ENCODE assay signal across 17 cellular contexts in genomic region chr7:55778631-55779030, GRCh38.
DNase-seq lines count a peak whose midpoint lies in the region; ATAC-seq and TF ChIP-seq lines count a peak whose summit lies in the region.
"Had no signal": no experiment of that assay in that cellular context is flagged by ENCODE, and none has a peak within 500 bp of the region (broad histone marks: within the 10 kb centered on the region; RNA-seq: fewer than 3 reads in every experiment).

No MANE protein-coding gene starts in this region.

- no peaks in the 10 kb centered on the region for H3K36me3 ChIP-seq in GM23338 (ENCODE audit: insufficient read depth)

- H3K27ac Mint-ChIP-seq in GM23338 (no peak overlapping the region), osteocyte (ENCODE audit: unreplicated experiment) (no peak overlapping the region)
- H3K27ac Mint-ChIP-seq: CD4-positive, CD25-positive, alpha-beta regulatory T cell; CD8-positive, alpha-beta T cell; H9; HFFc6 had no signal

- H3K36me3 Mint-ChIP-seq in GM23338 (ENCODE audit: low read depth), result peaks cover 17% of the 10 kb centered on the region
- H3K36me3 Mint-ChIP-seq in osteocyte (ENCODE audit: unreplicated experiment), result no peaks in the 10 kb centered on the region
- H3K36me3 Mint-ChIP-seq: CD4-positive, CD25-positive, alpha-beta regulatory T cell had no signal

- H3K4me2 ChIP-seq in GM23338, result no peak overlapping the region

- ATAC-seq in GM23338 (no peak), HG03439 (IDR thresholded peaks at IDR 0.05; ENCODE audit: unreplicated experiment) (no peak), GM21786 (IDR thresholded peaks at IDR 0.05; ENCODE audit: unreplicated experiment) (no peak)
- ATAC-seq: CD8-positive, alpha-beta T cell; GM12878 had no signal

- peaks cover 9% of the 10 kb centered on the region for H3K4me1 ChIP-seq in GM23338 (ENCODE audit: insufficient read depth)
- H3K4me1 ChIP-seq: Caco-2 had no signal

- H2AFZ ChIP-seq in GM23338, result no peak overlapping the region
- H2AFZ ChIP-seq: GM23248 had no signal

- H3K79me2 ChIP-seq in GM23338 (replicated peaks; ENCODE audit: insufficient read depth), result no peaks in the 10 kb centered on the region

- no peaks in the 10 kb centered on the region for H3K27me3 ChIP-seq in GM23338 (ENCODE audit: insufficient read depth)

- H3K4me3 Mint-ChIP-seq in GM23338 (no peak overlapping the region), osteocyte (ENCODE audit: unreplicated experiment) (no peak overlapping the region)
- H3K4me3 Mint-ChIP-seq: CD4-positive, CD25-positive, alpha-beta regulatory T cell; CD8-positive, alpha-beta T cell; H9; HFFc6 had no signal

- no peaks in the 10 kb centered on the region for H3K9me2 ChIP-seq in GM23338 (ENCODE audit: insufficient read depth)

- DNase-seq in ELF-1 (ENCODE audit: low read depth, low spot score) (peak; percentile 66), GM23338 (ENCODE audit: low spot score) (peak; percentile 1), SW480 (ENCODE audit: low spot score) (peak; percentile 23), osteocyte (ENCODE audit: extremely low spot score, unreplicated experiment) (peak; percentile 36)
- DNase-seq: Caco-2; CD4-positive, CD25-positive, alpha-beta regulatory T cell; CD8-positive, alpha-beta T cell; DMS153; DND-41; GDM1; GM23248; H9; HFFc6 had no signal

- no peaks in the 10 kb centered on the region for H4K20me1 ChIP-seq in GM23338 (replicated peaks; ENCODE audit: insufficient read depth)

- H3K27me3 Mint-ChIP-seq in GM23338 (ENCODE audit: insufficient read depth, low read depth, poor library complexity) (peaks cover 3% of the 10 kb centered on the region), osteocyte (ENCODE audit: unreplicated experiment) (no peaks in the 10 kb centered on the region)
- H3K27me3 Mint-ChIP-seq: CD4-positive, CD25-positive, alpha-beta regulatory T cell had no signal

- H3K9me3 Mint-ChIP-seq in GM23338 (peaks cover 76% of the 10 kb centered on the region), osteocyte (ENCODE audit: unreplicated experiment) (no peaks in the 10 kb centered on the region)
- H3K9me3 Mint-ChIP-seq: CD8-positive, alpha-beta T cell; HFFc6 had no signal

- no peaks in the 10 kb centered on the region for H3F3A ChIP-seq in GM23338 (replicated peaks; ENCODE audit: low read depth)

- H3K4me1 Mint-ChIP-seq in GM23338 (0 out of 3 replicates have a peak, but pooled peaks cover 3% of the 10 kb centered on the region), osteocyte (ENCODE audit: unreplicated experiment) (no peaks in the 10 kb centered on the region)
- H3K4me1 Mint-ChIP-seq: CD4-positive, CD25-positive, alpha-beta regulatory T cell; H9 had no signal

- no peak for TF ChIP-seq CTCF in GM23338 (conservative IDR thresholded peaks at IDR 0.05; ENCODE audit: low read depth in 2 of 2)
- no peak for TF ChIP-seq CTCF in osteocyte (IDR thresholded peaks at IDR 0.05)

- no peak overlapping the region for H3K4me3 ChIP-seq in GM23338
- H3K4me3 ChIP-seq: GM12878, GM23248 had no signal

- no peak overlapping the region for H3K27ac ChIP-seq in GM23338 (ENCODE audit: low read depth)
- H3K27ac ChIP-seq: C4-2B, GM23248 had no signal

TF ChIP-seq in GM23338, 12 proteins besides CTCF, POLR2A, EP300 and RAD21:
- no peak for TF ChIP-seq ZNF462 (CRISPR knock-in tag; IDR thresholded peaks at IDR 0.05)
- no peak for TF ChIP-seq STAT1 (IDR thresholded peaks at IDR 0.05; ENCODE audit: unreplicated experiment)
- TF ChIP-seq POLR2AphosphoS5 (IDR thresholded peaks at IDR 0.05; ENCODE audit: low read depth), result no peak
- TF ChIP-seq JUNB (IDR thresholded peaks at IDR 0.05; ENCODE audit: unreplicated experiment), result no peak
- no peak for TF ChIP-seq EZH2phosphoT487 (IDR thresholded peaks at IDR 0.05; ENCODE audit: unreplicated experiment)
- TF ChIP-seq NANOG (IDR thresholded peaks at IDR 0.05; ENCODE audit: borderline replicate concordance), result no peak
- TF ChIP-seq, protein P1, sequence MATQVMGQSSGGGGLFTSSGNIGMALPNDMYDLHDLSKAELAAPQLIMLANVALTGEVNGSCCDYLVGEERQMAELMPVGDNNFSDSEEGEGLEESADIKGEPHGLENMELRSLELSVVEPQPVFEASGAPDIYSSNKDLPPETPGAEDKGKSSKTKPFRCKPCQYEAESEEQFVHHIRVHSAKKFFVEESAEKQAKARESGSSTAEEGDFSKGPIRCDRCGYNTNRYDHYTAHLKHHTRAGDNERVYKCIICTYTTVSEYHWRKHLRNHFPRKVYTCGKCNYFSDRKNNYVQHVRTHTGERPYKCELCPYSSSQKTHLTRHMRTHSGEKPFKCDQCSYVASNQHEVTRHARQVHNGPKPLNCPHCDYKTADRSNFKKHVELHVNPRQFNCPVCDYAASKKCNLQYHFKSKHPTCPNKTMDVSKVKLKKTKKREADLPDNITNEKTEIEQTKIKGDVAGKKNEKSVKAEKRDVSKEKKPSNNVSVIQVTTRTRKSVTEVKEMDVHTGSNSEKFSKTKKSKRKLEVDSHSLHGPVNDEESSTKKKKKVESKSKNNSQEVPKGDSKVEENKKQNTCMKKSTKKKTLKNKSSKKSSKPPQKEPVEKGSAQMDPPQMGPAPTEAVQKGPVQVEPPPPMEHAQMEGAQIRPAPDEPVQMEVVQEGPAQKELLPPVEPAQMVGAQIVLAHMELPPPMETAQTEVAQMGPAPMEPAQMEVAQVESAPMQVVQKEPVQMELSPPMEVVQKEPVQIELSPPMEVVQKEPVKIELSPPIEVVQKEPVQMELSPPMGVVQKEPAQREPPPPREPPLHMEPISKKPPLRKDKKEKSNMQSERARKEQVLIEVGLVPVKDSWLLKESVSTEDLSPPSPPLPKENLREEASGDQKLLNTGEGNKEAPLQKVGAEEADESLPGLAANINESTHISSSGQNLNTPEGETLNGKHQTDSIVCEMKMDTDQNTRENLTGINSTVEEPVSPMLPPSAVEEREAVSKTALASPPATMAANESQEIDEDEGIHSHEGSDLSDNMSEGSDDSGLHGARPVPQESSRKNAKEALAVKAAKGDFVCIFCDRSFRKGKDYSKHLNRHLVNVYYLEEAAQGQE (IDR thresholded peaks at IDR 0.05; ENCODE audit: unreplicated experiment), result no peak
TF ChIP-seq in GM23338: peak in this region for 0.

Comparison
In these comparisons a context has a peak if more than half of its experiments do, and no peak if none do; other contexts are left out.
1. DNase-seq: peak in every context shown above with its lines; median percentile 66 in ELF-1; 36 in osteocyte; 23 in SW480; 1 in GM23338.